In genomic region chr1:77413541-77414335, GRCh38 we compare ENCODE assay signal across 10 cellular contexts.
A peak's percentile ranks its signal among the peaks of the same experiment; 100 is the strongest.
DNase-seq lines count a peak whose midpoint lies in the region; ATAC-seq and TF ChIP-seq lines count a peak whose summit lies in the region.
"Had no signal": no experiment of that assay in that cellular context is flagged by ENCODE, and none has a peak within 500 bp of the region (broad histone marks: within the 10 kb centered on the region; RNA-seq: fewer than 3 reads in every experiment).

No MANE protein-coding gene starts in this region.

- H3K4me1 Mint-ChIP-seq in activated naive CD4-positive, alpha-beta T cell treated with anti-CD3 and anti-CD28 coated beads, Interleukin-2, amount 10 ng/mL, durations not matched to agents 7 days and 5 days = peaks cover 19% of the 10 kb centered on the region
- peaks cover 12% of the 10 kb centered on the region for H3K4me1 Mint-ChIP-seq in progenitor cell of endocrine pancreas (ENCODE audit: low read depth)
- H3K4me1 Mint-ChIP-seq in activated T-helper 2 cell treated with anti-CD3 and anti-CD28 coated beads, Interferon-gamma antibody, Interleukin-2, Interleukin-4, amounts not matched to agents 10 μg/mL and 5 μg/mL and 100 μg/mL, durations not matched to agents 14 hours and 24 hours and 36 hours (ENCODE audit: low read depth) = peaks cover 8% of the 10 kb centered on the region

- H3K9me3 Mint-ChIP-seq in activated naive CD4-positive, alpha-beta T cell treated with anti-CD3 and anti-CD28 coated beads, Interleukin-2, amount 10 ng/mL, durations not matched to agents 7 days and 5 days = peaks cover 17% of the 10 kb centered on the region
- H3K9me3 Mint-ChIP-seq in progenitor cell of endocrine pancreas (ENCODE audit: low read depth) = peaks cover 12% of the 10 kb centered on the region
- H3K9me3 Mint-ChIP-seq in activated T-helper 2 cell treated with anti-CD3 and anti-CD28 coated beads, Interferon-gamma antibody, Interleukin-2, Interleukin-4, amounts not matched to agents 10 μg/mL and 5 μg/mL and 100 μg/mL, durations not matched to agents 14 hours and 24 hours and 36 hours = peaks cover 5% of the 10 kb centered on the region

- TF ChIP-seq EP300 in tibial nerve (IDR thresholded peaks at IDR 0.05) = no peak

- no peaks in the 10 kb centered on the region for H3K4me1 ChIP-seq in tibial nerve

- peak; percentile 81 for ATAC-seq in HG02840 (IDR thresholded peaks at IDR 0.05; ENCODE audit: low FRiP score, unreplicated experiment)

- no peaks in the 10 kb centered on the region for H3K27me3 Mint-ChIP-seq in activated naive CD4-positive, alpha-beta T cell treated with anti-CD3 and anti-CD28 coated beads, Interleukin-2, amount 10 ng/mL, durations not matched to agents 7 days and 5 days
- H3K27me3 Mint-ChIP-seq in progenitor cell of endocrine pancreas = peaks cover 12% of the 10 kb centered on the region
- no peaks in the 10 kb centered on the region for H3K27me3 Mint-ChIP-seq in activated T-helper 2 cell treated with anti-CD3 and anti-CD28 coated beads, Interferon-gamma antibody, Interleukin-2, Interleukin-4, amounts not matched to agents 10 μg/mL and 5 μg/mL and 100 μg/mL, durations not matched to agents 14 hours and 24 hours and 36 hours (ENCODE audit: low read depth)

- intact Hi-C loops in activated T-helper 2 cell treated with anti-CD3 and anti-CD28 coated beads, Interferon-gamma antibody, Interleukin-2, Interleukin-4, amounts not matched to agents 10 μg/mL and 5 μg/mL and 100 μg/mL, durations not matched to agents 14 hours and 24 hours and 36 hours (cut with micrococcal nuclease) = no loop called here

- TF ChIP-seq CTCF in progenitor cell of endocrine pancreas (IDR thresholded peaks at IDR 0.05; ENCODE audit: unreplicated experiment) (no peak), tibial nerve (IDR thresholded peaks at IDR 0.05) (no peak)

- H3K9me3 ChIP-seq in tibial nerve = no peaks in the 10 kb centered on the region

- no peaks in the 10 kb centered on the region for H3K27me3 ChIP-seq in tibial nerve

- no peak overlapping the region for H3K27ac ChIP-seq in tibial nerve

- peak overlapping the region; percentile 5 for H3K27ac Mint-ChIP-seq in activated naive CD4-positive, alpha-beta T cell treated with anti-CD3 and anti-CD28 coated beads, Interleukin-2, amount 10 ng/mL, durations not matched to agents 7 days and 5 days
- H3K27ac Mint-ChIP-seq in progenitor cell of endocrine pancreas = peak overlapping the region; percentile 4
- H3K27ac Mint-ChIP-seq in activated T-helper 2 cell treated with anti-CD3 and anti-CD28 coated beads, Interferon-gamma antibody, Interleukin-2, Interleukin-4, amounts not matched to agents 10 μg/mL and 5 μg/mL and 100 μg/mL, durations not matched to agents 14 hours and 24 hours and 36 hours = no peak overlapping the region

- H3K36me3 Mint-ChIP-seq in activated naive CD4-positive, alpha-beta T cell treated with anti-CD3 and anti-CD28 coated beads, Interleukin-2, amount 10 ng/mL, durations not matched to agents 7 days and 5 days = peaks cover 7% of the 10 kb centered on the region
- peaks cover 2% of the 10 kb centered on the region for H3K36me3 Mint-ChIP-seq in progenitor cell of endocrine pancreas (ENCODE audit: insufficient read depth)
- no peaks in the 10 kb centered on the region for H3K36me3 Mint-ChIP-seq in activated T-helper 2 cell treated with anti-CD3 and anti-CD28 coated beads, Interferon-gamma antibody, Interleukin-2, Interleukin-4, amounts not matched to agents 10 μg/mL and 5 μg/mL and 100 μg/mL, durations not matched to agents 14 hours and 24 hours and 36 hours (ENCODE audit: low read depth)

- H3K36me3 ChIP-seq in tibial nerve = peaks cover 0 to 5% (median 0%) of the 10 kb centered on the region in 3 donors

- CTCF ChIA-PET in activated naive CD4-positive, alpha-beta T cell treated with anti-CD3 and anti-CD28 coated beads, Interleukin-2, amount 10 ng/mL, durations not matched to agents 7 days and 5 days (lab: Charles Lee) = no interaction called here

- no peak overlapping the region for H3K4me3 Mint-ChIP-seq in activated naive CD4-positive, alpha-beta T cell treated with anti-CD3 and anti-CD28 coated beads, Interleukin-2, amount 10 ng/mL, durations not matched to agents 7 days and 5 days
- H3K4me3 Mint-ChIP-seq in progenitor cell of endocrine pancreas (ENCODE audit: low read depth) = no peak overlapping the region
- no peak overlapping the region for H3K4me3 Mint-ChIP-seq in activated T-helper 2 cell treated with anti-CD3 and anti-CD28 coated beads, Interferon-gamma antibody, Interleukin-2, Interleukin-4, amounts not matched to agents 10 μg/mL and 5 μg/mL and 100 μg/mL, durations not matched to agents 14 hours and 24 hours and 36 hours (ENCODE audit: low read depth)

- H3K4me3 ChIP-seq in tibial nerve = no peak overlapping the region

- WGBS in tibial nerve, 2 donors = 79 to 81% methylated on average over 7 of the region's 7 CpGs

- no peak for DNase-seq in activated naive CD4-positive, alpha-beta T cell treated with anti-CD3 and anti-CD28 coated beads, Interleukin-2, amount 10 ng/mL, durations not matched to agents 7 days and 5 days
- DNase-seq in activated naive CD4-positive, alpha-beta T cell treated with anti-CD3 and anti-CD28 coated beads, Interleukin-2, amount 50 U/mL, for 16 hours = no peak
- DNase-seq in NCI-H526 (lab: John Stamatoyannopoulos, UW) (peak; percentile 80 to 87), progenitor cell of endocrine pancreas (ENCODE audit: low spot score, unreplicated experiment) (no peak), tibial nerve (ENCODE audit: low spot score in 2 of 2) (no peak)
- no peak for DNase-seq in stimulated activated CD8-positive, alpha-beta memory T cell treated with anti-CD3 and anti-CD28 coated beads, Interleukin-4, amount 100 ng/mL, for 48 hours
- DNase-seq in activated T-helper 2 cell treated with anti-CD3 and anti-CD28 coated beads, Interferon-gamma antibody, Interleukin-2, Interleukin-4, amounts not matched to agents 10 μg/mL and 5 μg/mL and 100 μg/mL, durations not matched to agents 14 hours and 24 hours and 36 hours (ENCODE audit: low spot score) = no peak
- DNase-seq: activated CD4-positive, CD25-positive, alpha-beta regulatory T cell; IMR-90 had no signal

- TF ChIP-seq POLR2A in tibial nerve (IDR thresholded peaks at IDR 0.05) = no peak

Comparison
In these comparisons a context has a peak if more than half of its experiments do, and no peak if none do; other contexts are left out.
1. DNase-seq: peak in NCI-H526 (2 of 2); none in activated naive CD4-positive, alpha-beta T cell treated with anti-CD3 and anti-CD28 coated beads, Interleukin-2, amount 10 ng/mL, durations not matched to agents 7 days and 5 days (single experiment), activated naive CD4-positive, alpha-beta T cell treated with anti-CD3 and anti-CD28 coated beads, Interleukin-2, amount 50 U/mL, for 16 hours (single experiment), progenitor cell of endocrine pancreas (single experiment), stimulated activated CD8-positive, alpha-beta memory T cell treated with anti-CD3 and anti-CD28 coated beads, Interleukin-4, amount 100 ng/mL, for 48 hours (single experiment), activated T-helper 2 cell treated with anti-CD3 and anti-CD28 coated beads, Interferon-gamma antibody, Interleukin-2, Interleukin-4, amounts not matched to agents 10 μg/mL and 5 μg/mL and 100 μg/mL, durations not matched to agents 14 hours and 24 hours and 36 hours (single experiment) and tibial nerve (0 of 2).